ENCODE assay signal across 1 cellular context in genomic region chr17:38727661-38728220, GRCh38.
TF ChIP-seq lines count a peak whose summit lies in the region.

No MANE protein-coding gene starts in this region.

TF ChIP-seq in HepG2, 621 proteins besides CTCF, POLR2A, EP300 and RAD21:
- no peak for TF ChIP-seq ZNF891 (CRISPR knock-in tag; IDR thresholded peaks at IDR 0.05)
- no peak for TF ChIP-seq DRAP1 (CRISPR knock-in tag; IDR thresholded peaks at IDR 0.05)
- no peak for TF ChIP-seq ZNF709 (CRISPR knock-in tag; IDR thresholded peaks at IDR 0.05)
- no peak; the same call in 1 of the 2 replicates for TF ChIP-seq BRD4 (CRISPR knock-in tag; IDR thresholded peaks at IDR 0.05)
- no peak for TF ChIP-seq MAFG (CRISPR knock-in tag; IDR thresholded peaks at IDR 0.05)
- TF ChIP-seq, protein P1, sequence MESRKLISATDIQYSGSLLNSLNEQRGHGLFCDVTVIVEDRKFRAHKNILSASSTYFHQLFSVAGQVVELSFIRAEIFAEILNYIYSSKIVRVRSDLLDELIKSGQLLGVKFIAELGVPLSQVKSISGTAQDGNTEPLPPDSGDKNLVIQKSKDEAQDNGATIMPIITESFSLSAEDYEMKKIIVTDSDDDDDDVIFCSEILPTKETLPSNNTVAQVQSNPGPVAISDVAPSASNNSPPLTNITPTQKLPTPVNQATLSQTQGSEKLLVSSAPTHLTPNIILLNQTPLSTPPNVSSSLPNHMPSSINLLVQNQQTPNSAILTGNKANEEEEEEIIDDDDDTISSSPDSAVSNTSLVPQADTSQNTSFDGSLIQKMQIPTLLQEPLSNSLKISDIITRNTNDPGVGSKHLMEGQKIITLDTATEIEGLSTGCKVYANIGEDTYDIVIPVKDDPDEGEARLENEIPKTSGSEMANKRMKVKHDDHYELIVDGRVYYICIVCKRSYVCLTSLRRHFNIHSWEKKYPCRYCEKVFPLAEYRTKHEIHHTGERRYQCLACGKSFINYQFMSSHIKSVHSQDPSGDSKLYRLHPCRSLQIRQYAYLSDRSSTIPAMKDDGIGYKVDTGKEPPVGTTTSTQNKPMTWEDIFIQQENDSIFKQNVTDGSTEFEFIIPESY (CRISPR knock-in tag; IDR thresholded peaks at IDR 0.05) = 0 out of 2 replicates have a peak, but pooled peaks have one; percentile 1
- TF ChIP-seq KIAA2018 (CRISPR knock-in tag; IDR thresholded peaks at IDR 0.05; ENCODE audit: borderline replicate concordance) = no peak
